Comparison of ENCODE assay signal across 11 cellular contexts in the genomic region with DNA sequence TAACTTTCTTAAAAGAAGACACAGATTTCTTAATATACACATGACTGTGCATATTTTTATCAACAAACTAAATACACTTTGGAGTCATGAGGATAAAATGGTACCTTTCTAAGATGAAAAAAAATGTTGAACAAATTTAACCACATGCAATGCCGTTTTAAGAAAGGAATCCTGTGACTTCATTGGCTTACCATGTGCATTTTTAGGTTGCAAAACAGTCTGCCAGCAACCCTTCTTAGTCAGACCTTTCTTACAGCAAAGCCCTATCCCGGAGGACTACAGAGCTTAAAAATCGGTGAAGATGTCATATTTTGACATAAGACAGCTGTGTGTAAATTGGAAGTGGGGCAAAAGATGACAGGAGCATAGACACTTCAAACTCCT. TPM values are rescaled to one million over a fixed set of nuclear protein-coding genes. Genes with fewer than 3 reads are reported as not detected.
DNase-seq lines count a peak whose midpoint lies in the region; ATAC-seq, FAIRE-seq and TF ChIP-seq lines count a peak whose summit lies in the region.
"Had no signal": no experiment of that assay in that cellular context is flagged by ENCODE, and none has a peak within 500 bp of the region (broad histone marks: within the 10 kb centered on the region; RNA-seq: fewer than 3 reads in every experiment).

No MANE protein-coding gene starts in this region.

- H3K79me2 ChIP-seq in endothelial cell of umbilical vein (ENCODE audit: control insufficient read depth, insufficient read depth, low read length) = no peaks in the 10 kb centered on the region
- H3K79me2 ChIP-seq: parathyroid adenoma had no signal

- H3K36me3 ChIP-seq in endothelial cell of umbilical vein (ENCODE audit: control insufficient read depth in 2 of 2, extremely low read depth in 1 of 2, insufficient read depth in 2 of 2, low read length in 2 of 2) (peaks cover 0 to 7% of the 10 kb centered on the region in 2 experiments), mucosa of descending colon (ENCODE audit: low read depth) (no peaks in the 10 kb centered on the region)

- H3K4me3 ChIP-seq in endothelial cell of umbilical vein (replicated peaks in 1 of 3; ENCODE audit: insufficient read depth in 1 of 3, low read depth in 1 of 3, low read length in 3 of 3) (no peak overlapping the region), mucosa of descending colon (no peak overlapping the region)

- CTCF ChIA-PET in endothelial cell of umbilical vein (lab: Charles Lee) = no interaction called here

- no peaks in the 10 kb centered on the region for H3K9me1 ChIP-seq in endothelial cell of umbilical vein (replicated peaks; ENCODE audit: control insufficient read depth, extremely low read depth, insufficient read depth, low read length)

- no peak overlapping the region for H3K4me2 ChIP-seq in endothelial cell of umbilical vein (ENCODE audit: insufficient read depth, low read length)

- no peaks in the 10 kb centered on the region for H3K27me3 ChIP-seq in endothelial cell of umbilical vein (ENCODE audit: control insufficient read depth in 2 of 2, insufficient read depth in 2 of 2, low read length in 2 of 2)

- no peak overlapping the region for H2AFZ ChIP-seq in endothelial cell of umbilical vein (ENCODE audit: low read depth, low read length)
- H2AFZ ChIP-seq: parathyroid adenoma had no signal

- H3K9me3 ChIP-seq in endothelial cell of umbilical vein (replicated peaks; ENCODE audit: control insufficient read depth, insufficient read depth, low read length) = no peaks in the 10 kb centered on the region
- H3K9me3 ChIP-seq in mucosa of descending colon = no peaks in the 10 kb centered on the region

- no peak for TF ChIP-seq POLR2A in endothelial cell of umbilical vein (IDR thresholded peaks at IDR 0.05; ENCODE audit: low read depth, low read length)

- DNase-seq in Right ventricle myocardium inferior (ENCODE audit: missing footprints) (no peak), cardiac septum (ENCODE audit: low spot score) (no peak), endothelial cell of umbilical vein (ENCODE audit: low read depth, low spot score) (no peak), mucosa of descending colon (peak in 1 of 3 donors; percentile 14), DMS153 treated with DMSO at 0.1 percent for 48 hours (lab: John Stamatoyannopoulos, UW; ENCODE audit: unreplicated experiment) (no peak), SKM-1 (lab: John Stamatoyannopoulos, UW; ENCODE audit: unreplicated experiment) (no peak)
- DNase-seq: substantia nigra had no signal

- POLR2A ChIA-PET in endothelial cell of umbilical vein (lab: Charles Lee) = interaction anchor here (0.6 kb wide), 1 partner anchor 9 kb away, joined by 10 read pairs; no protein-coding TSS in a partner anchor

- no peak for TF ChIP-seq CTCF in endothelial cell of umbilical vein (IDR thresholded peaks at IDR 0.05; ENCODE audit: extremely low read depth in 1 of 2, insufficient read depth in 1 of 2, low read depth in 1 of 2, low read length in 2 of 2)
- TF ChIP-seq CTCF in mucosa of descending colon (IDR thresholded peaks at IDR 0.05) = no peak

- H3K4me1 ChIP-seq in endothelial cell of umbilical vein (ENCODE audit: control insufficient read depth, extremely low read depth, insufficient read depth, low read length) = no peaks in the 10 kb centered on the region
- no peaks in the 10 kb centered on the region for H3K4me1 ChIP-seq in mucosa of descending colon (ENCODE audit: low read depth)
- H3K4me1 ChIP-seq: parathyroid adenoma had no signal

- intact Hi-C loops in Right ventricle myocardium inferior (cut with DNase I) = no loop called here
- intact Hi-C loops in cardiac septum (cut with DNase I) = loop anchor here (5.0 kb wide), 1 partner anchor 51 kb away; a partner anchor contains a TSS
- intact Hi-C loops in endothelial cell of umbilical vein (cut with micrococcal nuclease) = loop anchor here (2.0 kb wide), 2 partner anchors 50 to 56 kb away; no protein-coding TSS in a partner anchor
- intact Hi-C loops in mucosa of descending colon (cut with DNase I, micrococcal nuclease) = no loop called here

- no peaks in the 10 kb centered on the region for H4K20me1 ChIP-seq in endothelial cell of umbilical vein (replicated peaks; ENCODE audit: control insufficient read depth, extremely low read depth, insufficient read depth, low read length)

- ATAC-seq in Right ventricle myocardium inferior (peak; percentile 87), mucosa of descending colon (peak; percentile 39), HG03521 (IDR thresholded peaks at IDR 0.05; ENCODE audit: unreplicated experiment) (no peak), GM21526 (IDR thresholded peaks at IDR 0.05; ENCODE audit: low FRiP score, unreplicated experiment) (no peak)

- H3K9ac ChIP-seq in endothelial cell of umbilical vein (replicated peaks; ENCODE audit: extremely low read depth, insufficient read depth, low read length) = no peak overlapping the region
- H3K9ac ChIP-seq: parathyroid adenoma had no signal

- no TSS peak for BruUV-seq in endothelial cell of umbilical vein (replicated peaks; lab: Mats Ljungman, UMichigan)

- H3K27ac ChIP-seq in endothelial cell of umbilical vein (ENCODE audit: insufficient read depth, low read depth, low read length) = no peak overlapping the region
- H3K27ac ChIP-seq: parathyroid adenoma had no signal

- FAIRE-seq in endothelial cell of umbilical vein (lab: Jason Lieb, UNC) = peak; percentile 8
- FAIRE-seq: A204.1 had no signal

- dilution Hi-C loops in endothelial cell of umbilical vein (cut with MboI; ENCODE audit: extremely low pct_ligation_motif_present, low sequenced_read_pairs) = no loop called here

TF ChIP-seq in endothelial cell of umbilical vein, 7 proteins besides CTCF, POLR2A, EP300 and RAD21:
- TF ChIP-seq POLR2AphosphoS5 (IDR thresholded peaks at IDR 0.05; ENCODE audit: insufficient read depth, low read depth, low read length) (no peak), JUN (IDR thresholded peaks at IDR 0.05; ENCODE audit: borderline replicate concordance, insufficient read depth, insufficient read length, low read depth) (no peak), MYC (IDR thresholded peaks at IDR 0.05; ENCODE audit: low read depth, low read length) (no peak), EZH2 (IDR thresholded peaks at IDR 0.05; ENCODE audit: borderline replicate concordance, low read depth, low read length, severe bottlenecking) (no peak)

RNA-seq across cellular contexts. Expression of a gene that starts 51.6 kb away (rescaled TPM):
- total RNA-seq in Right ventricle myocardium inferior = 68.6 TPM
- 90.6 TPM for total RNA-seq in cardiac septum
- 235 and 238 TPM in 2 replicates for total RNA-seq in endothelial cell of umbilical vein
- polyA plus RNA-seq in endothelial cell of umbilical vein = 141 and 160 TPM in 2 replicates
- polyA plus RNA-seq in endothelial cell of umbilical vein (2011; cell fraction: cytosol; rRNA removed) = 95.6 and 113 TPM in 2 replicates
- 127 and 148 TPM in 2 replicates for polyA plus RNA-seq in endothelial cell of umbilical vein (2011; cell fraction: nucleus; rRNA removed)
- 142 and 143 TPM in 2 replicates for polyA plus RNA-seq in endothelial cell of umbilical vein (2012)
- polyA minus RNA-seq in endothelial cell of umbilical vein = 352 and 369 TPM in 2 replicates
- not detected for polyA minus RNA-seq in endothelial cell of umbilical vein (2011; cell fraction: cytosol; rRNA and poly(A)+ RNA removed)
- polyA minus RNA-seq in endothelial cell of umbilical vein (2011; cell fraction: nucleus; rRNA and poly(A)+ RNA removed) = 427 and 439 TPM in 2 replicates
- total RNA-seq in mucosa of descending colon = 10 to 100 TPM; 10.3 to 21.6 (median 20.2) TPM

Comparison
In these comparisons a context has a peak if more than half of its experiments do, and no peak if none do; other contexts are left out.
1. intact Hi-C loops: an anchor here in cardiac septum (5.0 kb wide) and endothelial cell of umbilical vein (2.0 kb wide); none called in Right ventricle myocardium inferior and mucosa of descending colon.
2. ATAC-seq: peak in Right ventricle myocardium inferior (single experiment) and mucosa of descending colon (single experiment); none in HG03521 (single experiment) and GM21526 (single experiment).